8 cellular contexts compared by ENCODE assay signal in genomic region chr10:100186253-100186780, GRCh38. TPM values are rescaled to one million over a fixed set of nuclear protein-coding genes. Genes with fewer than 3 reads are reported as not detected.
DNase-seq lines count a peak whose midpoint lies in the region; ATAC-seq, FAIRE-seq and TF ChIP-seq lines count a peak whose summit lies in the region.

No MANE protein-coding gene starts in this region.

- H3K18ac ChIP-seq in mesenchymal stem cell (ENCODE audit: low read depth in 1 of 2, low read length in 2 of 2): peak overlapping the region; percentile 48 to 62

- peaks cover 51% of the 10 kb centered on the region for H3K36me3 Mint-ChIP-seq in CD8-positive, alpha-beta T cell

- H3K9ac ChIP-seq in mesenchymal stem cell (ENCODE audit: low read length): peak overlapping the region; percentile 95

- H2BK12ac ChIP-seq in mesenchymal stem cell (ENCODE audit: low read length in 2 of 2): no peak overlapping the region

- POLR2A ChIA-PET in CD8-positive, alpha-beta T cell (lab: Charles Lee): interaction anchor here (0.6 to 1.5 kb wide), 3 partner anchors 19 to 38 kb away, joined by 3 to 4 read pairs (median 3); no protein-coding TSS in a partner anchor

- peak overlapping the region; percentile 86 for H3K4me2 ChIP-seq in mesenchymal stem cell (ENCODE audit: low read length, poor library complexity, severe bottlenecking)

- H3K23ac ChIP-seq in mesenchymal stem cell (ENCODE audit: low read length in 2 of 2): no peak overlapping the region

- H2BK120ac ChIP-seq in mesenchymal stem cell (ENCODE audit: low read depth, low read length): no peak overlapping the region

- no peak overlapping the region for H2AK5ac ChIP-seq in mesenchymal stem cell (ENCODE audit: low read length, severe bottlenecking)

- FAIRE-seq in RCC 7860 (lab: Jason Lieb, UNC): no peak

- peak overlapping the region; percentile 85 for H3K27ac ChIP-seq in CD8-positive, alpha-beta T cell (ENCODE audit: low read depth, low read length)
- peak overlapping the region; percentile 75 for H3K27ac ChIP-seq in mesenchymal stem cell (ENCODE audit: low read length, poor library complexity, severe bottlenecking)
- peak overlapping the region; percentile 83 for H3K27ac ChIP-seq in upper lobe of right lung

- peak overlapping the region in 1 of 2 experiments; percentile 46 for H3K4ac ChIP-seq in mesenchymal stem cell (ENCODE audit: low read depth in 1 of 2, low read length in 2 of 2)

- ATAC-seq in CD8-positive, alpha-beta T cell: peak; percentile 61
- peak; percentile 40 for ATAC-seq in GM18873 (IDR thresholded peaks at IDR 0.05; ENCODE audit: low FRiP score, unreplicated experiment)
- peak; percentile 41 for ATAC-seq in HG03095 (IDR thresholded peaks at IDR 0.05; ENCODE audit: unreplicated experiment)
- ATAC-seq in upper lobe of right lung: peak; percentile 63

- no peaks in the 10 kb centered on the region for H3K27me3 ChIP-seq in CD8-positive, alpha-beta T cell (ENCODE audit: insufficient read depth, low read length)
- no peaks in the 10 kb centered on the region for H3K27me3 ChIP-seq in mesenchymal stem cell (ENCODE audit: control insufficient read depth in 1 of 2, insufficient read depth in 1 of 2, low read length in 2 of 2)
- no peaks in the 10 kb centered on the region for H3K27me3 ChIP-seq in upper lobe of right lung

- no peak overlapping the region for H2BK5ac ChIP-seq in mesenchymal stem cell (ENCODE audit: low read depth, low read length, poor library complexity, severe bottlenecking)

- H2AFZ ChIP-seq in mesenchymal stem cell (ENCODE audit: low read depth, low read length): peak overlapping the region; percentile 74

- no peaks in the 10 kb centered on the region for H3K27me3 Mint-ChIP-seq in CD8-positive, alpha-beta T cell (ENCODE audit: low read depth)

- CTCF ChIA-PET in CD8-positive, alpha-beta T cell (lab: Charles Lee): no interaction called here

- peak overlapping the region; percentile 68 for H3K4me3 ChIP-seq in CD8-positive, alpha-beta T cell (ENCODE audit: low read depth, low read length)
- H3K4me3 ChIP-seq in mesenchymal stem cell (ENCODE audit: insufficient read depth in 1 of 2, low read depth in 1 of 2, low read length in 2 of 2): peak overlapping the region; percentile 92 to 99
- peak overlapping the region; percentile 82 for H3K4me3 ChIP-seq in upper lobe of right lung

- TF ChIP-seq CTCF in CD8-positive, alpha-beta T cell (IDR thresholded peaks at IDR 0.05): no peak
- TF ChIP-seq CTCF in upper lobe of right lung (IDR thresholded peaks at IDR 0.05): no peak

- no peak overlapping the region for H3K14ac ChIP-seq in mesenchymal stem cell (ENCODE audit: low read length in 2 of 2)

- H4K8ac ChIP-seq in mesenchymal stem cell (ENCODE audit: low read length): peak overlapping the region; percentile 81

- H3K79me1 ChIP-seq in mesenchymal stem cell (replicated peaks; ENCODE audit: low read length, poor library complexity, severe bottlenecking): peaks cover 10% of the 10 kb centered on the region

- no peak overlapping the region for H4K91ac ChIP-seq in mesenchymal stem cell (ENCODE audit: low read length)

- H2BK15ac ChIP-seq in mesenchymal stem cell (ENCODE audit: low read depth, poor library complexity, severe bottlenecking): peak overlapping the region; percentile 60

- no peaks in the 10 kb centered on the region for H3K9me3 Mint-ChIP-seq in CD8-positive, alpha-beta T cell

- H3K36me3 ChIP-seq in CD8-positive, alpha-beta T cell (ENCODE audit: insufficient read depth, low read length): peaks cover 10% of the 10 kb centered on the region
- H3K36me3 ChIP-seq in mesenchymal stem cell (ENCODE audit: control insufficient read depth in 1 of 2, insufficient read depth in 2 of 2, low read depth in 1 of 2, low read length in 2 of 2): peaks cover 8 to 43% of the 10 kb centered on the region in 2 experiments
- H3K36me3 ChIP-seq in upper lobe of right lung: peaks cover 23% of the 10 kb centered on the region

- WGBS in mesenchymal stem cell: 4% methylated on average over 14 of the region's 14 CpGs

- intact Hi-C loops in CD8-positive, alpha-beta T cell (cut with DNase I, micrococcal nuclease): loop anchor here (1.0 to 10.0 kb wide), 10 partner anchors 43 to 728 kb away; partner anchors contain the start of genes CHUK (in 2 of the 2), CWF19L1 (in 2 of the 2), DNMBP (in 2 of the 2) and BLOC1S2 (in 1 of the 2)
- intact Hi-C loops in upper lobe of right lung (cut with DNase I): no loop called here

- H3K27ac Mint-ChIP-seq in CD8-positive, alpha-beta T cell: peak overlapping the region; percentile 95

- peaks cover 66% of the 10 kb centered on the region for H3K4me1 Mint-ChIP-seq in CD8-positive, alpha-beta T cell (ENCODE audit: low read depth)

- H3K9me3 ChIP-seq in CD8-positive, alpha-beta T cell (ENCODE audit: low read length): no peaks in the 10 kb centered on the region
- H3K9me3 ChIP-seq in mesenchymal stem cell (ENCODE audit: control insufficient read depth, low read length) (no peaks in the 10 kb centered on the region), upper lobe of right lung (no peaks in the 10 kb centered on the region)

- H3K4me1 ChIP-seq in CD8-positive, alpha-beta T cell (ENCODE audit: insufficient read depth, low read length): peaks cover 24% of the 10 kb centered on the region
- H3K4me1 ChIP-seq in mesenchymal stem cell (ENCODE audit: control insufficient read depth, insufficient read depth, low read depth, low read length) (peaks cover 6% of the 10 kb centered on the region), upper lobe of right lung (peaks cover 16% of the 10 kb centered on the region)

- H3K4me3 Mint-ChIP-seq in CD8-positive, alpha-beta T cell: peak overlapping the region; percentile 98

- DNase-seq in CD8-positive, alpha-beta T cell: peak in 1 of 7 experiments; percentile 0
- DNase-seq in RCC 7860 (ENCODE audit: low spot score) (peak; percentile 30), dermis blood vessel endothelial cell (peak; percentile 72), mesenchymal stem cell (no peak), upper lobe of right lung (peak; percentile 70)
- DNase-seq in stimulated activated CD4-positive, alpha-beta T cell treated with anti-CD3 and anti-CD28 coated beads, Interleukin-4, amount 100 ng/mL, for 24 hours: no peak

RNA-seq across cellular contexts. Expression of gene ERLIN1, which starts 0.5 kb away (rescaled TPM):
- 1 to 10 TPM; 2.0 to 3.1 TPM for total RNA-seq in CD8-positive, alpha-beta T cell
- 32.8 and 62.6 TPM in 2 replicates for total RNA-seq in dermis blood vessel endothelial cell
- polyA plus RNA-seq in mesenchymal stem cell (2013, experiment 1 of 2): 38.5 TPM
- 39.0 TPM for polyA plus RNA-seq in mesenchymal stem cell (2013, experiment 2 of 2)
- 24.3 TPM for total RNA-seq in upper lobe of right lung

RNA-seq across cellular contexts. Expression of gene CHUK, which starts 43.1 kb away (rescaled TPM):
- total RNA-seq in CD8-positive, alpha-beta T cell: 10 to 100 TPM; 19.7 to 22.9 TPM
- total RNA-seq in dermis blood vessel endothelial cell (28.8 and 35.5 TPM in 2 replicates), upper lobe of right lung (21.1 TPM)
- polyA plus RNA-seq in mesenchymal stem cell (2013, experiment 1 of 2): 11.0 TPM
- polyA plus RNA-seq in mesenchymal stem cell (2013, experiment 2 of 2): 11.6 TPM

Comparison
In these comparisons a context has a peak if more than half of its experiments do, and no peak if none do; other contexts are left out.
1. DNase-seq: peak in RCC 7860 (single experiment), dermis blood vessel endothelial cell (single experiment) and upper lobe of right lung (single experiment); none in mesenchymal stem cell (single experiment) and stimulated activated CD4-positive, alpha-beta T cell treated with anti-CD3 and anti-CD28 coated beads, Interleukin-4, amount 100 ng/mL, for 24 hours (single experiment).
2. Peak in every context shown above with its lines, with median percentiles within 50 percentile points of each other: ATAC-seq, H3K27ac ChIP-seq and H3K4me3 ChIP-seq.